In genomic region chr19:42272989-42273406, GRCh38 we compare ENCODE assay signal across 15 cellular contexts. TPM values are rescaled to one million over a fixed set of nuclear protein-coding genes. Genes with fewer than 3 reads are reported as not detected.
"Had no signal": no experiment of that assay in that cellular context is flagged by ENCODE, and none has a peak within 500 bp of the region (broad histone marks: within the 10 kb centered on the region; RNA-seq: fewer than 3 reads in every experiment).

No MANE protein-coding gene starts in this region.

- H3K27me3 ChIP-seq: brain microvascular endothelial cell, esophagus squamous epithelium, transverse colon, vagina had no signal

- H3K4me3 ChIP-seq: esophagus squamous epithelium, transverse colon, vagina had no signal

- DNase-seq: activated CD4-positive, alpha-beta memory T cell treated with anti-CD3 and anti-CD28 coated beads, Interleukin-2, amount 10 ng/mL, durations not matched to agents 7 days and 5 days; activated CD4-positive, alpha-beta T cell treated with anti-CD3 and anti-CD28 coated beads for 48 hours; activated CD4-positive, CD25-positive, alpha-beta regulatory T cell; activated gamma-delta T cell treated with Interleukin-2 at 50 U/mL for 16 hours; activated T-cell treated with anti-CD3 and anti-CD28 coated beads, Interleukin-2, amount 50 U/mL, for 4 hours; brain microvascular endothelial cell; effector memory CD8-positive, alpha-beta T cell; esophagus squamous epithelium; occipital lobe; stimulated activated naive CD8-positive, alpha-beta T cell treated with anti-CD3 and anti-CD28 coated beads, Interleukin-15, Interleukin-2, amounts not matched to agents 100 U/mL and 50 U/mL, for 24 hours; T1000; transverse colon had no signal

- H3K9me3 ChIP-seq: esophagus squamous epithelium, transverse colon, vagina had no signal

- ATAC-seq: activated T-cell treated with anti-CD3 and anti-CD28 coated beads, Interleukin-2, amount 50 U/mL, for 4 hours; effector memory CD8-positive, alpha-beta T cell; natural killer cell treated with Interleukin-12 subunit alpha and Interleukin-12 subunit beta and Interleukin-15 and Interleukin-18, amount 100 ng/mL, for 72 hours; stimulated activated naive CD8-positive, alpha-beta T cell treated with anti-CD3 and anti-CD28 coated beads, Interleukin-15, Interleukin-2, amounts not matched to agents 100 U/mL and 50 U/mL, for 24 hours had no signal

- H3K27ac ChIP-seq: brain microvascular endothelial cell, transverse colon, vagina had no signal

RNA-seq across cellular contexts. Expression of gene PRR19, which starts 28.9 kb away (rescaled TPM):
- total RNA-seq: mesenteric fat pad, vagina had no signal
